Comparison of ENCODE assay signal across 23 cellular contexts in the genomic region with DNA sequence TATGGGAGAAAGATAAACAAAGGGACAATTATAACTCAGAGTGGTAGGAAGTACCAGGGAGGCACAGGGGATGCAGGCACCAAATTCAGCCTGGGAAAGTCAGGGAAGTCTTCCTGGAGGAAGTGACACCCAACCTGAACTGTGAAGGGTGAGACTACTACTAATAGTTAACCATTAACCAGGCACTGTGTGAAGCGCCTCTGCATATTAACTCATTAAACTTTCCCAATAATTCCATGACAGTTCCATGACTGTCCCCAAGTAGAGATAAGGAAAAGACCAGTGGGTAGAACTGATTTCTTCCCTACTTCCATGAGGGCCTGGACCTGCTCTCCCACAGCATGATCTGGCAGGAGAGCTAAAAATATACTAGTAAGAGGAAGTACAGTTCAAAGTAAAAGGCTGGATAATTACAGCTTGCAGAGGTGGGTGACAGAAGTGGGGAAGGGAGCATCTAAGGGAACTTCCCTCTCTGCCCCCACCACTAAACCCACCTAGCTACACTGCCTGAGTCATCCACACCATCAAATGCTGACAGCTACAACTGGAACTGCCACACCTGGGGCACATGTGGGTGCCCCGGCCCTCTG. TPM values are rescaled to one million over a fixed set of nuclear protein-coding genes. Genes with fewer than 3 reads are reported as not detected.
DNase-seq lines count a peak whose midpoint lies in the region; ATAC-seq, FAIRE-seq and TF ChIP-seq lines count a peak whose summit lies in the region.
"Had no signal": no experiment of that assay in that cellular context is flagged by ENCODE, and none has a peak within 500 bp of the region (broad histone marks: within the 10 kb centered on the region; RNA-seq: fewer than 3 reads in every experiment).

No MANE protein-coding gene starts in this region.

- H3K9me3 ChIP-seq in small intestine (ENCODE audit: control insufficient read depth, low read depth), result no peaks in the 10 kb centered on the region
- H3K9me3 ChIP-seq in PC-3 (ENCODE audit: low read length), result no peaks in the 10 kb centered on the region
- H3K9me3 ChIP-seq: Peyer's patch, tibial artery had no signal

- peak overlapping the region in 1 of 2 donors; percentile 60 for H3K27ac ChIP-seq in small intestine (ENCODE audit: low read depth in 1 of 2, low read length in 1 of 2)
- H3K27ac ChIP-seq in PC-3 (ENCODE audit: low read length), result no peak overlapping the region
- H3K27ac ChIP-seq: Peyer's patch, tibial artery had no signal

- no peaks in the 10 kb centered on the region for H3F3A ChIP-seq in PC-3 (ENCODE audit: low read length, unreplicated experiment)

- H3K4me1 ChIP-seq in small intestine (ENCODE audit: control insufficient read depth in 2 of 2, insufficient read depth in 1 of 2, low read depth in 1 of 2, low read length in 1 of 2), result peaks cover 3 to 4% of the 10 kb centered on the region in 2 donors
- H3K4me1 ChIP-seq in PC-3 (ENCODE audit: insufficient read depth, low read length), result 0 out of 2 replicates have a peak, but pooled peaks cover 4% of the 10 kb centered on the region

- POLR2A ChIA-PET in PC-3 (lab: Charles Lee; ENCODE audit: unreplicated experiment), result no interaction called here

- no TSS peak for BruUV-seq in PC-3 (replicated peaks; lab: Mats Ljungman, UMichigan)

- intact Hi-C loops in PC-3 (cut with micrococcal nuclease), result no loop called here

- no peak overlapping the region for H3K9ac ChIP-seq in PC-3 (ENCODE audit: low read length)

- 42 to 65% (median 46%) methylated on average over 2 of the region's 2 CpGs for WGBS in small intestine, 3 donors

- no peaks in the 10 kb centered on the region for H3K27me3 ChIP-seq in small intestine (ENCODE audit: control insufficient read depth in 2 of 2, insufficient read depth in 2 of 2, low read length in 2 of 2)
- no peaks in the 10 kb centered on the region for H3K27me3 ChIP-seq in PC-3 (ENCODE audit: low read length)
- H3K27me3 ChIP-seq: Peyer's patch, tibial artery had no signal

- H3K79me2 ChIP-seq in PC-3 (ENCODE audit: low read length), result peaks cover 3% of the 10 kb centered on the region

- no peak for FAIRE-seq in small intestine (lab: Jason Lieb, UNC)
- FAIRE-seq: astrocyte had no signal

- no peaks in the 10 kb centered on the region for H3K9me2 ChIP-seq in PC-3 (replicated peaks; ENCODE audit: low read length)

- H3K4me3 ChIP-seq in small intestine (ENCODE audit: low read depth in 1 of 2, low read length in 2 of 2) (no peak overlapping the region), PC-3 (ENCODE audit: low read length) (no peak overlapping the region)
- H3K4me3 ChIP-seq: Peyer's patch, tibial artery had no signal

- no peak for ATAC-seq in PC-3
- ATAC-seq: CD8-positive, alpha-beta T cell; left lobe of liver had no signal

- H4K20me1 ChIP-seq in PC-3 (ENCODE audit: low read length), result no peaks in the 10 kb centered on the region

- H3K4me2 ChIP-seq in PC-3 (ENCODE audit: low read length), result no peak overlapping the region

- H2AFZ ChIP-seq in PC-3 (ENCODE audit: low read length), result no peak overlapping the region

- DNase-seq in SIG-M5 treated with dmso at 0.1 percent for 504 hours (lab: John Stamatoyannopoulos, UW; ENCODE audit: unreplicated experiment), result peak; percentile 21
- no peak for DNase-seq in SIG-M5 (lab: John Stamatoyannopoulos, UW)
- DNase-seq in LoVo (ENCODE audit: low spot score), result peak; percentile 27
- peak; percentile 12 for DNase-seq in SW480 (ENCODE audit: low spot score)
- peak; percentile 66 for DNase-seq in small intestine
- no peak for DNase-seq in NCI-H1105 treated with DMSO at 0.1 percent for 48 hours (lab: John Stamatoyannopoulos, UW)
- DNase-seq in GM20000 (ENCODE audit: low spot score), result no peak
- no peak for DNase-seq in PC-3
- DNase-seq: activated CD8-positive, alpha-beta memory T cell treated with anti-CD3 and anti-CD28 coated beads, Interleukin-2, amount 50 U/mL, for 4 hours; activated naive CD4-positive, alpha-beta T cell treated with Interleukin-2 at 50 U/mL for 16 hours; CD8-positive, alpha-beta T cell; NCI-H187 treated with DMSO at 0.1 percent for 48 hours; NCI-H510A treated with DMSO at 0.1 percent for 48 hours; Peyer's patch; stimulated activated CD4-positive, alpha-beta T cell treated with anti-CD3 and anti-CD28 coated beads, Interleukin-4, amount 100 ng/mL, for 4 hours had no signal

- H3K36me3 ChIP-seq in small intestine (ENCODE audit: control insufficient read depth in 2 of 2, insufficient read depth in 2 of 2, low read length in 2 of 2), result no peaks in the 10 kb centered on the region
- no peaks in the 10 kb centered on the region for H3K36me3 ChIP-seq in PC-3 (ENCODE audit: low read depth, low read length)
- H3K36me3 ChIP-seq: Peyer's patch, tibial artery had no signal

- TF ChIP-seq CTCF in GM20000 (IDR thresholded peaks at IDR 0.05; ENCODE audit: extremely low read depth, missing control alignments), result no peak
- no peak for TF ChIP-seq CTCF in PC-3 (conservative IDR thresholded peaks at IDR 0.05; ENCODE audit: low read depth, low read length)

- CTCF ChIA-PET in PC-3 (lab: Charles Lee), result no interaction called here

RNA-seq across cellular contexts. Expression of a gene that starts 4.7 kb away (rescaled TPM):
- 10 to 100 TPM; 51.6 to 61.6 (median 55.0) TPM for polyA plus RNA-seq in small intestine
- total RNA-seq in PC-3 (2014; rRNA removed), result 81.2 and 96.4 TPM in 2 replicates

RNA-seq across cellular contexts. Expression of a gene that starts 45.3 kb away (rescaled TPM):
- under 1 TPM in 1 of 3 donors, not detected in 2; 0.04 TPM for polyA plus RNA-seq in small intestine
- total RNA-seq in PC-3 (2014; rRNA removed), result not detected in 2 replicates
- total RNA-seq: A172; astrocyte; CD8-positive, alpha-beta T cell; fibroblast of villous mesenchyme; M059J; mucosa of gallbladder; Peyer's patch; T-helper 1 cell treated with Interleukin-12 subunit alpha and Interleukin-12 subunit beta and Interleukin-4 antibody, amounts not matched to agents 30 ng/mL and 1 ng/mL, for 36 hours had no signal

Comparison
In these comparisons a context has a peak if more than half of its experiments do, and no peak if none do; other contexts are left out.
1. DNase-seq: peak in SIG-M5 treated with dmso at 0.1 percent for 504 hours (single experiment), LoVo (single experiment), SW480 (single experiment) and small intestine (single experiment); none in SIG-M5 (single experiment), NCI-H1105 treated with DMSO at 0.1 percent for 48 hours (single experiment), GM20000 (single experiment) and PC-3 (single experiment).